Comparison of ENCODE assay signal across 8 cellular contexts in the genomic region with DNA sequence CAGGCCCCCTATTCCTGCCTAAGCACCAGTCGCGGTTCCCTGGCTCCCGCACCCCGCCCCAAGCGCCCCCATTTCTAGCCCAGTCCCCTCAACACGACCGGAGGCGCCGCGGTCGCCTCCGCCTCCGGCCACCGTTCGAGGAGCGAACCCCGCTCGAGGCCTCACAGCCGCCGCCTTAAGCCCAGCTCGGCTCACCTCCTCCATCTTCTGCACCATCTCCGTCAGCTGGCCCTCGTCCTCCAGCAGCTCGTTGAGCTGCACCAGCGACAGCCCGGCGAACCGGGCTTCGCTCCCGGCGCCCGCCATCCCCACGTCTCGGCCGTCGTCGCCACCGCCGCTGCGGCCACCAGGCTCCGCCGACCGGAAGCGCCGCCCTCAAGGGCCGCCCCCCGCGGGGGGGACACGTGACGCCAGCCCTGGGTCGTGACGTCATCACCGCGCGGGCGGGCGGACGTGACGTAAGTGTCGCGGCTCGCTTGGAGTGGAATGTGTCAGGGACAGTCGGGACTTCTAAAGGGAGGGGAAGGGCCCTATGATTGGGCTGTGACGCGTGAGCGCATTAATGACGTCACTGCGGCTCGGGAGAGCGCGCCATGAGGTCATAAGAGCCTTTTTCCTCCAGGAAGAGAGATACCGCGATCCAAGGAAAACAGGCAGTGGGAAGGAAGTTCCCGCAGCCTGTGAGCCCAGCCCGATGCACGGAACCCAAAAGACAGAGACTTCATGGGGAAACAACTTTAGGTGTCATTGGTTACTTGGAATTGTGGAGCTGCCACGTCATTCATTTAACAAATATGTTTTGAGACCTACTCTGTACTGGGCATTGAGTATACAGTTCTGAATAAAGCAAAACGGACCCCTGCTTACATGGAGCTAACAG. TPM values are rescaled to one million over a fixed set of nuclear protein-coding genes. Genes with fewer than 3 reads are reported as not detected.
DNase-seq lines count a peak whose midpoint lies in the region; ATAC-seq and TF ChIP-seq lines count a peak whose summit lies in the region.

A gene with protein sequence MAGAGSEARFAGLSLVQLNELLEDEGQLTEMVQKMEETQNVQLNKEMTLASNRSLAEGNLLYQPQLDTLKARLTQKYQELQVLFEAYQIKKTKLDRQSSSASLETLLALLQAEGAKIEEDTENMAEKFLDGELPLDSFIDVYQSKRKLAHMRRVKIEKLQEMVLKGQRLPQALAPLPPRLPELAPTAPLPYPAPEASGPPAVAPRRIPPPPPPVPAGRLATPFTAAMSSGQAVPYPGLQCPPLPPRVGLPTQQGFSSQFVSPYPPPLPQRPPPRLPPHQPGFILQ (minus strand): TSS at position 368 of the 880 bp plus-strand sequence. CDS start 62 bp downstream, at position 306.

- H3K27me3 ChIP-seq in H7 (ENCODE audit: control insufficient read depth, insufficient read depth, low read length) = peaks cover 21% of the 10 kb centered on the region

- no peaks in the 10 kb centered on the region for H3K36me3 Mint-ChIP-seq in chondrocyte (ENCODE audit: low read depth)

- H3K4me3 Mint-ChIP-seq in chondrocyte (ENCODE audit: unreplicated experiment) = peak within 1 kb of the TSS; percentile 93

- peak within 1 kb of the TSS; percentile 94 for H3K27ac Mint-ChIP-seq in chondrocyte (ENCODE audit: unreplicated experiment)

- no peak for ATAC-seq in HG02571 (IDR thresholded peaks at IDR 0.05; ENCODE audit: unreplicated experiment)

- H3K4me1 Mint-ChIP-seq in chondrocyte (ENCODE audit: low read depth) = peaks cover 52% of the 10 kb centered on the region

- no peak for TF ChIP-seq CTCF in chondrocyte (IDR thresholded peaks at IDR 0.05)

- peak; percentile 97 for DNase-seq in DMS53 (lab: John Stamatoyannopoulos, UW)
- peak; percentile 93 for DNase-seq in H7
- peak; percentile 58 for DNase-seq in NCI-H2171 (lab: John Stamatoyannopoulos, UW)
- peak; percentile 87 for DNase-seq in activated CD4-positive, alpha-beta T cell treated with anti-CD3 and anti-CD28 coated beads for 4 hours
- no peak for DNase-seq in chondrocyte (ENCODE audit: low spot score)
- peak; percentile 89 for DNase-seq in kidney tubule cell (ENCODE audit: low spot score)
- DNase-seq in stimulated activated CD4-positive, alpha-beta T cell treated with anti-CD3 and anti-CD28 coated beads, Interleukin-15, amount 100 ng/mL, for 48 hours (ENCODE audit: low read depth in 2 of 2) = peak; percentile 71 to 75

- peak within 1 kb of the TSS; percentile 88 for H3K4me3 ChIP-seq in H7 (ENCODE audit: insufficient read depth, low read depth, low read length)

- H3K36me3 ChIP-seq in H7 (replicated peaks; ENCODE audit: control insufficient read depth, insufficient read depth, low read length) = no peaks in the 10 kb centered on the region

- H3K9me3 Mint-ChIP-seq in chondrocyte (ENCODE audit: low read depth) = peaks cover 6% of the 10 kb centered on the region

- no peaks in the 10 kb centered on the region for H3K27me3 Mint-ChIP-seq in chondrocyte (ENCODE audit: low read depth)

RNA-seq across cellular contexts. Expression of the gene that starts here (rescaled TPM):
- 14.7 and 20.9 TPM in 2 replicates for total RNA-seq in H7 (2014; rRNA removed; shearing (Covaris generic))
- total RNA-seq in chondrocyte = 17.4 to 25.3 TPM (median 24.4 TPM) in 3 replicates
